ENCODE assay signal across 1 cellular context in genomic region chr3:55198554-55198953, GRCh38.
TF ChIP-seq lines count a peak whose summit lies in the region.

No MANE protein-coding gene starts in this region.

TF ChIP-seq in SK-N-SH treated with all-trans-retinoic acid at 6 μM for 48 hours, 23 proteins besides CTCF, POLR2A, EP300 and RAD21 (continued from another document):
- TF ChIP-seq ZFP30 (CRISPR knock-in tag; IDR thresholded peaks at IDR 0.05) (no peak), ISL1 (CRISPR knock-in tag; IDR thresholded peaks at IDR 0.05) (no peak), BACH2 (CRISPR knock-in tag; IDR thresholded peaks at IDR 0.05; ENCODE audit: borderline replicate concordance) (no peak), GLIS3 (CRISPR knock-in tag; IDR thresholded peaks at IDR 0.05) (no peak)
